Comparison of ENCODE assay signal across 30 cellular contexts in genomic region chr10:126499744-126500143, GRCh38.
"Had no signal": no experiment of that assay in that cellular context is flagged by ENCODE, and none has a peak within 500 bp of the region (broad histone marks: within the 10 kb centered on the region; RNA-seq: fewer than 3 reads in every experiment).

No MANE protein-coding gene starts in this region.

- H3K27ac ChIP-seq: ascending aorta, body of pancreas, esophagus squamous epithelium, gastroesophageal sphincter, heart right ventricle had no signal

- H3K4me3 ChIP-seq: ascending aorta, body of pancreas, esophagus squamous epithelium, gastroesophageal sphincter, heart right ventricle had no signal

- DNase-seq: activated CD4-positive, alpha-beta memory T cell treated with anti-CD3 and anti-CD28 coated beads for 36 hours; activated CD4-positive, alpha-beta T cell treated with anti-CD3 and anti-CD28 coated beads for 36 hours; activated CD4-positive, alpha-beta T cell treated with anti-CD3 and anti-CD28 coated beads, Interleukin-2, amount 10 ng/mL, durations not matched to agents 24 days and 14 days; activated CD4-positive, CD25-positive, alpha-beta regulatory T cell; activated CD4-positive, CD25-positive, alpha-beta regulatory T cell treated with anti-CD3 and anti-CD28 coated beads, Interleukin-2, amount 50 U/mL, for 72 hours; activated CD8-positive, alpha-beta memory T cell treated with anti-CD3 and anti-CD28 coated beads, Interleukin-2, amount 10 ng/mL, durations not matched to agents 7 days and 5 days; activated CD8-positive, alpha-beta memory T cell treated with anti-CD3 and anti-CD28 coated beads, Interleukin-2, amount 50 U/mL, for 4 hours; activated CD8-positive, alpha-beta T cell treated with anti-CD3 and anti-CD28 coated beads, Interleukin-2, amount 10 ng/mL, durations not matched to agents 7 days and 5 days; activated gamma-delta T cell; activated naive CD4-positive, alpha-beta T cell; activated naive CD4-positive, alpha-beta T cell treated with anti-CD3 and anti-CD28 coated beads, Interleukin-2, amount 10 ng/mL, durations not matched to agents 7 days and 5 days; activated naive CD8-positive, alpha-beta T cell treated with anti-CD3 and anti-CD28 coated beads, Interleukin-2, amount 10 ng/mL, durations not matched to agents 7 days and 5 days; activated T-cell treated with anti-CD3 and anti-CD28 coated beads, Interleukin-2, amount 50 U/mL, for 1 hour; activated T-cell treated with anti-CD3 and anti-CD28 coated beads, Interleukin-2, amount 50 U/mL, for 48 hours; body of pancreas; caudate nucleus; cortex of kidney; dermis blood vessel endothelial cell; effector CD4-positive, alpha-beta T cell; effector memory CD8-positive, alpha-beta T cell; erythroblast; esophagus squamous epithelium; foreskin melanocyte; heart right ventricle; T-helper 1 cell; T-helper 17 cell; T1000 had no signal

- H3K9me3 ChIP-seq: ascending aorta, body of pancreas, esophagus squamous epithelium, gastroesophageal sphincter, heart right ventricle had no signal

- H3K27me3 ChIP-seq: ascending aorta, body of pancreas, gastroesophageal sphincter had no signal

- H3K4me1 ChIP-seq: ascending aorta, body of pancreas, esophagus squamous epithelium, gastroesophageal sphincter, heart right ventricle had no signal

- ATAC-seq: activated CD4-positive, alpha-beta T cell treated with anti-CD3 and anti-CD28 coated beads for 36 hours; activated CD8-positive, alpha-beta memory T cell treated with anti-CD3 and anti-CD28 coated beads, Interleukin-2, amount 10 ng/mL, durations not matched to agents 7 days and 5 days; activated CD8-positive, alpha-beta T cell treated with anti-CD3 and anti-CD28 coated beads, Interleukin-2, amount 10 ng/mL, durations not matched to agents 7 days and 5 days; activated naive CD4-positive, alpha-beta T cell treated with anti-CD3 and anti-CD28 coated beads, Interleukin-2, amount 50 U/mL, for 72 hours; body of pancreas; effector memory CD8-positive, alpha-beta T cell; gastroesophageal sphincter; heart right ventricle; T-helper 17 cell had no signal
